In genomic region chr17:68378202-68379149, GRCh38 we compare ENCODE assay signal across 8 cellular contexts.
DNase-seq lines count a peak whose midpoint lies in the region; ATAC-seq and TF ChIP-seq lines count a peak whose summit lies in the region.

No MANE protein-coding gene starts in this region.

- no peak for TF ChIP-seq CTCF in GM10248 (IDR thresholded peaks at IDR 0.05; ENCODE audit: control extremely low read depth, extremely low read depth, low read depth, missing control alignments)

- POLR2A ChIA-PET in GM10248 (lab: Yijun Ruan, JAX) = no interaction called here

- CTCF ChIA-PET in GM10248 (lab: Yijun Ruan, JAX) = no interaction called here

- peak; percentile 48 for DNase-seq in DMS153 treated with DMSO at 0.1 percent for 48 hours (lab: John Stamatoyannopoulos, UW; ENCODE audit: unreplicated experiment)
- peak; percentile 68 for DNase-seq in NCI-H748 (lab: John Stamatoyannopoulos, UW; ENCODE audit: unreplicated experiment)
- peak; percentile 71 for DNase-seq in myocyte (ENCODE audit: low read depth)
- no peak for DNase-seq in activated naive CD4-positive, alpha-beta T cell treated with anti-CD3 and anti-CD28 coated beads, Interleukin-2, amount 50 U/mL, for 16 hours
- DNase-seq in GM10248 (ENCODE audit: extremely low spot score) = no peak

- ATAC-seq in esophagus mucosa (peak; percentile 74), HG02610 (IDR thresholded peaks at IDR 0.05; ENCODE audit: unreplicated experiment) (no peak), HG03439 (IDR thresholded peaks at IDR 0.05; ENCODE audit: unreplicated experiment) (no peak)

Comparison
In these comparisons a context has a peak if more than half of its experiments do, and no peak if none do; other contexts are left out.
1. DNase-seq: peak in DMS153 treated with DMSO at 0.1 percent for 48 hours (single experiment), NCI-H748 (single experiment) and myocyte (single experiment); none in activated naive CD4-positive, alpha-beta T cell treated with anti-CD3 and anti-CD28 coated beads, Interleukin-2, amount 50 U/mL, for 16 hours (single experiment) and GM10248 (single experiment).